In genomic region chr1:27428316-27429028, GRCh38 we compare ENCODE assay signal across 8 cellular contexts. TPM values are rescaled to one million over a fixed set of nuclear protein-coding genes. Genes with fewer than 3 reads are reported as not detected.
A peak's percentile ranks its signal among the peaks of the same experiment; 100 is the strongest.
DNase-seq lines count a peak whose midpoint lies in the region; TF ChIP-seq lines count a peak whose summit lies in the region.

No MANE protein-coding gene starts in this region.

- intact Hi-C loops in A673 (cut with micrococcal nuclease; ENCODE audit: unreplicated experiment): no loop called here

- H3K27me3 Mint-ChIP-seq in activated naive CD8-positive, alpha-beta T cell: no peaks in the 10 kb centered on the region

- H3K36me3 ChIP-seq in A673 (ENCODE audit: insufficient read depth, low read length, poor library complexity, severe bottlenecking): peaks cover 15% of the 10 kb centered on the region

- no peaks in the 10 kb centered on the region for H3K27me3 ChIP-seq in A673 (replicated peaks; ENCODE audit: insufficient read depth, low read depth, low read length, poor library complexity)

- H3K4me3 ChIP-seq in A673 (ENCODE audit: low read depth, low read length, poor library complexity, severe bottlenecking) (no peak overlapping the region), iPS-18c (ENCODE audit: insufficient read depth, low read depth, low read length) (0 out of 2 replicates have a peak overlapping the region, but pooled peaks have one; percentile 12)

- CTCF ChIA-PET in A673 (lab: Charles Lee): interaction anchor here (0.6 to 0.7 kb wide), 2 partner anchors 9 to 178 kb away, joined by 4 to 13 read pairs; no protein-coding TSS in a partner anchor

- peak overlapping the region; percentile 97 for H3K27ac Mint-ChIP-seq in activated naive CD8-positive, alpha-beta T cell

- peaks cover 41% of the 10 kb centered on the region for H3K4me1 ChIP-seq in A673 (ENCODE audit: insufficient read depth, low read length, poor library complexity, severe bottlenecking)

- H3K9me3 ChIP-seq in A673 (ENCODE audit: low read depth, low read length, poor library complexity, severe bottlenecking) (no peaks in the 10 kb centered on the region), iPS-18c (ENCODE audit: control insufficient read depth, insufficient read depth, low read length) (no peaks in the 10 kb centered on the region)

- BruUV-seq in A673 (replicated peaks; lab: Mats Ljungman, UMichigan): no TSS peak

- H3K4me1 Mint-ChIP-seq in activated naive CD8-positive, alpha-beta T cell (ENCODE audit: low read depth): peaks cover 75% of the 10 kb centered on the region

- DNase-seq in A673 (ENCODE audit: low spot score) (no peak), NCI-H1694 (lab: John Stamatoyannopoulos, UW) (peak; percentile 44), NCI-H128 (lab: John Stamatoyannopoulos, UW; ENCODE audit: unreplicated experiment) (no peak), NCI-H146 treated with DMSO at 0.1 percent for 48 hours (lab: John Stamatoyannopoulos, UW; ENCODE audit: unreplicated experiment) (no peak)
- peak; percentile 49 for DNase-seq in stimulated activated CD4-positive, alpha-beta T cell treated with anti-CD3 and anti-CD28 coated beads, Interleukin-15, amount 100 ng/mL, for 24 hours
- DNase-seq in stimulated activated CD8-positive, alpha-beta memory T cell treated with anti-CD3 and anti-CD28 coated beads, Interleukin-4, amount 100 ng/mL, for 48 hours: no peak

- POLR2A ChIA-PET in A673 (lab: Charles Lee; ENCODE audit: low non-redundant PET): no interaction called here

- H3K9me3 Mint-ChIP-seq in activated naive CD8-positive, alpha-beta T cell (ENCODE audit: low read depth): no peaks in the 10 kb centered on the region

- peak overlapping the region; percentile 82 for H3K4me3 Mint-ChIP-seq in activated naive CD8-positive, alpha-beta T cell

- H3K36me3 Mint-ChIP-seq in activated naive CD8-positive, alpha-beta T cell: peaks cover 11% of the 10 kb centered on the region

- no peak for TF ChIP-seq CTCF in A673 (conservative IDR thresholded peaks at IDR 0.05; ENCODE audit: low read depth, low read length)

- peak overlapping the region; percentile 52 for H3K27ac ChIP-seq in A673 (ENCODE audit: low read depth, low read length, poor library complexity, severe bottlenecking)

RNA-seq across cellular contexts. Expression of gene GPR3, which starts 36.0 kb away (rescaled TPM):
- total RNA-seq in A673 (2021): 3.1 and 4.9 TPM in 2 replicates

RNA-seq across cellular contexts. Expression of gene CD164L2, which starts 45.3 kb away (rescaled TPM):
- not detected in 2 replicates for total RNA-seq in A673 (2021)

RNA-seq across cellular contexts. Expression of gene FCN3, which starts 53.8 kb away (rescaled TPM):
- total RNA-seq in A673 (2021): not detected in 2 replicates

Comparison
In these comparisons a context has a peak if more than half of its experiments do, and no peak if none do; other contexts are left out.
1. DNase-seq: peak in NCI-H1694 (single experiment) and stimulated activated CD4-positive, alpha-beta T cell treated with anti-CD3 and anti-CD28 coated beads, Interleukin-15, amount 100 ng/mL, for 24 hours (single experiment); none in A673 (single experiment), NCI-H128 (single experiment), stimulated activated CD8-positive, alpha-beta memory T cell treated with anti-CD3 and anti-CD28 coated beads, Interleukin-4, amount 100 ng/mL, for 48 hours (single experiment) and NCI-H146 treated with DMSO at 0.1 percent for 48 hours (single experiment).